Comparison of ENCODE assay signal across 19 cellular contexts in genomic region chr1:20320734-20321133, GRCh38. TPM values are rescaled to one million over a fixed set of nuclear protein-coding genes. Genes with fewer than 3 reads are reported as not detected.
DNase-seq lines count a peak whose midpoint lies in the region; ATAC-seq lines count a peak whose summit lies in the region.
"Had no signal": no experiment of that assay in that cellular context is flagged by ENCODE, and none has a peak within 500 bp of the region (broad histone marks: within the 10 kb centered on the region; RNA-seq: fewer than 3 reads in every experiment).

No MANE protein-coding gene starts in this region.

- peaks cover 34% of the 10 kb centered on the region for H3K4me1 ChIP-seq in CD4-positive, alpha-beta memory T cell (ENCODE audit: insufficient read depth, low read length)

- H3K9me3 ChIP-seq in CD4-positive, alpha-beta memory T cell (ENCODE audit: control insufficient read depth in 1 of 2, low read length in 2 of 2) = no peaks in the 10 kb centered on the region
- H3K9me3 ChIP-seq: BLaER1 treated with 17β-estradiol and CSF1 and Interleukin-3, amounts not matched to agents 10 nM and 100 nM had no signal

- peak overlapping the region; percentile 50 to 94 (median 74) for H3K4me3 Mint-ChIP-seq in CD4-positive, alpha-beta memory T cell
- H3K4me3 Mint-ChIP-seq in activated T-cell treated with anti-CD3 and anti-CD28 coated beads, Interleukin-2, amount 50 U/mL, for 72 hours = peak overlapping the region; percentile 14 to 39
- H3K4me3 Mint-ChIP-seq: GM23338 had no signal

- no peak for ATAC-seq in activated T-cell treated with anti-CD3 and anti-CD28 coated beads, Interleukin-2, amount 50 U/mL, for 72 hours (replicated peaks in 1 of 2)
- ATAC-seq: GM23338, K562 had no signal

- no peak overlapping the region for H3K4me3 ChIP-seq in CD4-positive, alpha-beta memory T cell (ENCODE audit: low read length in 2 of 2)
- H3K4me3 ChIP-seq: BLaER1 treated with 17β-estradiol and CSF1 and Interleukin-3, amounts not matched to agents 10 nM and 100 nM; GM23338; K562 had no signal

- intact Hi-C loops in CD4-positive, alpha-beta memory T cell (cut with micrococcal nuclease) = loop anchor here (5.0 kb wide), 1 partner anchor 73 kb away; no protein-coding TSS in a partner anchor
- intact Hi-C loops in posterior vena cava (cut with DNase I) = no loop called here

- peaks cover 3 to 9% of the 10 kb centered on the region in 2 donors for H3K36me3 Mint-ChIP-seq in CD4-positive, alpha-beta memory T cell
- no peaks in the 10 kb centered on the region for H3K36me3 Mint-ChIP-seq in activated T-cell treated with anti-CD3 and anti-CD28 coated beads, Interleukin-2, amount 50 U/mL, for 72 hours (ENCODE audit: insufficient read depth in 2 of 2)

- no peak overlapping the region for H3K27ac ChIP-seq in CD4-positive, alpha-beta memory T cell (ENCODE audit: low read depth, low read length)
- H3K27ac ChIP-seq: BLaER1 treated with 17β-estradiol and CSF1 and Interleukin-3, amounts not matched to agents 10 nM and 100 nM had no signal

- peak; percentile 9 for DNase-seq in activated CD4-positive, alpha-beta T cell treated with anti-CD3 and anti-CD28 coated beads for 48 hours
- no peak for DNase-seq in activated CD4-positive, alpha-beta T cell treated with anti-CD3 and anti-CD28 coated beads for 1 hour
- no peak for DNase-seq in CD4-positive, alpha-beta memory T cell
- DNase-seq in activated T-cell treated with anti-CD3 and anti-CD28 coated beads, Interleukin-2, amount 50 U/mL, for 72 hours = no peak
- peak; percentile 17 for DNase-seq in posterior vena cava (ENCODE audit: low spot score)
- no peak for DNase-seq in activated CD4-positive, CD25-positive, alpha-beta regulatory T cell treated with anti-CD3 and anti-CD28 coated beads, Interleukin-2, amount 50 U/mL, for 72 hours
- DNase-seq in T-helper 1 cell = no peak
- DNase-seq in kidney tubule cell (ENCODE audit: low spot score) = no peak
- DNase-seq: COR-L47, GF-D8, NCI-H1436 treated with DMSO at 0.1 percent for 48 hours, NCI-H2081, NCI-H748 treated with DMSO at 0.1 percent for 48 hours had no signal

- POLR2A ChIA-PET in CD4-positive, alpha-beta memory T cell (lab: Charles Lee; ENCODE audit: partially characterized antibody) = no interaction called here

- H3K27me3 ChIP-seq in CD4-positive, alpha-beta memory T cell (ENCODE audit: insufficient read depth, low read length) = no peaks in the 10 kb centered on the region

- no peaks in the 10 kb centered on the region for H3K9me3 Mint-ChIP-seq in CD4-positive, alpha-beta memory T cell
- H3K9me3 Mint-ChIP-seq in activated T-cell treated with anti-CD3 and anti-CD28 coated beads, Interleukin-2, amount 50 U/mL, for 72 hours = no peaks in the 10 kb centered on the region
- H3K9me3 Mint-ChIP-seq: GM23338 had no signal

- CTCF ChIA-PET in CD4-positive, alpha-beta memory T cell (lab: Charles Lee; ENCODE audit: partially characterized antibody) = interaction anchor here (1.0 kb wide), 1 partner anchor 104 kb away, joined by 3 read pairs; no protein-coding TSS in a partner anchor

- H3K4me1 Mint-ChIP-seq in CD4-positive, alpha-beta memory T cell = peaks cover 23 to 36% (median 27%) of the 10 kb centered on the region in 4 donors
- H3K4me1 Mint-ChIP-seq in activated T-cell treated with anti-CD3 and anti-CD28 coated beads, Interleukin-2, amount 50 U/mL, for 72 hours (ENCODE audit: low read depth) = peaks cover 31% of the 10 kb centered on the region

- H3K27me3 Mint-ChIP-seq in CD4-positive, alpha-beta memory T cell = no peaks in the 10 kb centered on the region
- H3K27me3 Mint-ChIP-seq in activated T-cell treated with anti-CD3 and anti-CD28 coated beads, Interleukin-2, amount 50 U/mL, for 72 hours (ENCODE audit: low read depth) = peaks cover 47% of the 10 kb centered on the region

- no peaks in the 10 kb centered on the region for H3K36me3 ChIP-seq in CD4-positive, alpha-beta memory T cell (ENCODE audit: insufficient read depth, low read length)
- H3K36me3 ChIP-seq: BLaER1 treated with 17β-estradiol and CSF1 and Interleukin-3, amounts not matched to agents 10 nM and 100 nM had no signal

- peak overlapping the region in 5 of 7 donors; percentile 7 to 90 (median 16) for H3K27ac Mint-ChIP-seq in CD4-positive, alpha-beta memory T cell
- no peak overlapping the region for H3K27ac Mint-ChIP-seq in activated T-cell treated with anti-CD3 and anti-CD28 coated beads, Interleukin-2, amount 50 U/mL, for 72 hours
- H3K27ac Mint-ChIP-seq: GM23338 had no signal

RNA-seq across cellular contexts. Expression of gene VWA5B1, which starts 30.1 kb away (rescaled TPM):
- under 1 TPM in 1 of 2 experiments, not detected in 1; 0.17 TPM for total RNA-seq in CD4-positive, alpha-beta memory T cell
- polyA plus RNA-seq in CD4-positive, alpha-beta memory T cell = under 1 TPM in 1 of 2 donors, not detected in 1; 0.11 TPM
- under 1 TPM in 1 of 2 donors, not detected in 1; 0.22 TPM for total RNA-seq in activated T-cell treated with anti-CD3 and anti-CD28 coated beads, Interleukin-2, amount 50 U/mL, for 72 hours
- not detected for total RNA-seq in posterior vena cava
- total RNA-seq: Daoy, K562, M059J, NCI-H460 had no signal
- polyA plus RNA-seq: K562 had no signal

Comparison
In these comparisons a context has a peak if more than half of its experiments do, and no peak if none do; other contexts are left out.
1. DNase-seq: peak in activated CD4-positive, alpha-beta T cell treated with anti-CD3 and anti-CD28 coated beads for 48 hours (single experiment) and posterior vena cava (single experiment); none in activated CD4-positive, alpha-beta T cell treated with anti-CD3 and anti-CD28 coated beads for 1 hour (single experiment), CD4-positive, alpha-beta memory T cell (0 of 5), activated T-cell treated with anti-CD3 and anti-CD28 coated beads, Interleukin-2, amount 50 U/mL, for 72 hours (0 of 2), activated CD4-positive, CD25-positive, alpha-beta regulatory T cell treated with anti-CD3 and anti-CD28 coated beads, Interleukin-2, amount 50 U/mL, for 72 hours (single experiment), T-helper 1 cell (0 of 5) and kidney tubule cell (single experiment).